Comparison of ENCODE assay signal across 1 cellular context in the genomic region with DNA sequence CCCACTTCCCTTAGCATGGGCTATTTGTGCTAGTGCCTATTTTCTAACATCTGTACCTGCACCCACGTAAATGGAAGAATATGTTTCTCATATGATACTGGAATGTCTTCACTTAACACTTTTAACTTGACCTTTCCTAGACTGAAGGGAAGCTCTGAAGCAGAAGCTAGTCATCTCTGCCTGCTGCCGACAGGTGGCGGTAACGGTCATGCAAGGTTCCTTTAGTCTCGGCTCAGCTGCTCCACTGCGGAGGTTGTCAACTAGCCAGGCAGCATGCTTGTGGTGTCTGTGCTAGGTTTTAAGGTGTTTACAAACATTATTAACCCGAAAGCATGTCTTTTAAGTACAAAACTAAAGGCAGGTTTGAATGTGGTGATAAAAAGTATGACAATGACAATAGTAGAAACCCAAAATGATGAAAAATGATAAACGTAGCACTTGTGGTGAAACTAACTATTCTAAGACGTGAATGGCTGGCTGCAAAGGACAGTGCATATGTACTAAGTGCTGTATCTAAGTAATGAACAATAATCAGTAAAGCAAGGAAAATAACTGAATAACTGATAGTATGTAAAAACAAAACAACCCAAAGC.
TF ChIP-seq lines count a peak whose summit lies in the region.

No MANE protein-coding gene starts in this region.

TF ChIP-seq in IMR-90, 13 proteins besides CTCF, POLR2A, EP300 and RAD21:
- TF ChIP-seq USF2 (IDR thresholded peaks at IDR 0.05; ENCODE audit: low read depth, low read length): no peak
- peak; percentile 37; the same call in 1 of the 2 replicates for TF ChIP-seq SMC3 (IDR thresholded peaks at IDR 0.05; ENCODE audit: low read depth, low read length)
- TF ChIP-seq MAZ (IDR thresholded peaks at IDR 0.05; ENCODE audit: borderline replicate concordance, low read depth, low read length): no peak
